Comparison of ENCODE assay signal across 22 cellular contexts in the genomic region with DNA sequence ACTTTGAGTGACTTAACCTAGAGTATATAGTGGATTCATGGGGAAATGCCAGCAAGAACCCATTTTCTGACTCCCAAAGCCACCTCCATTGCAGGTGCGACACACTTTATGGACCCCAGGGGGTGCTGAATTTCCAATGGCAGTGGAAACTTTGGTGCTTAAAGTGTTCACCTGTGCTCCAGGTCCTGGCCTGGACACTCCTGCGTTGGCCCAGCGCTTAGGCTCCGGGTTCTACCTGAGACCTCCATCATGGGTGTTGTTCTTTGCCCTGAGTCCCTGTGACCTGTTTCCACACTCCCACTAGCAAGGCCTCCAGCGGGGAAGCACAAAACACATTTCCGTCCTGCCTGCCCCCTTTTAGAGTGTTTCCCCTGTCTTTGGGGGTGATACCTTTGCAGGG. TPM values are rescaled to one million over a fixed set of nuclear protein-coding genes. Genes with fewer than 3 reads are reported as not detected.
DNase-seq lines count a peak whose midpoint lies in the region; ATAC-seq and TF ChIP-seq lines count a peak whose summit lies in the region.
"Had no signal": no experiment of that assay in that cellular context is flagged by ENCODE, and none has a peak within 500 bp of the region (broad histone marks: within the 10 kb centered on the region; RNA-seq: fewer than 3 reads in every experiment).

No MANE protein-coding gene starts in this region.

- H3K4me1 Mint-ChIP-seq in natural killer cell = peaks cover 30% of the 10 kb centered on the region in 2 donors

- 100% methylated on average over 6 of the region's 6 CpGs for WGBS in SK-N-SH (ENCODE audit: low lambda C conversion rate)

- no peaks in the 10 kb centered on the region for H3K27me3 Mint-ChIP-seq in natural killer cell (ENCODE audit: low read depth in 2 of 2)
- H3K27me3 Mint-ChIP-seq: T-helper 17 cell had no signal

- no peaks in the 10 kb centered on the region for H3K9me3 ChIP-seq in BLaER1 treated with 17β-estradiol and CSF1 and Interleukin-3, amounts not matched to agents 10 nM and 100 nM (replicated peaks in 1 of 11)
- H3K9me3 ChIP-seq in MM.1S (replicated peaks; ENCODE audit: insufficient read depth, low read length) (no peaks in the 10 kb centered on the region), SK-N-SH (no peaks in the 10 kb centered on the region)
- H3K9me3 ChIP-seq: adrenal gland, gastroesophageal sphincter, SJCRH30, stomach had no signal

- peak overlapping the region in 1 of 11 experiments; percentile 11; a peak in 1 of 22 replicates for H3K27ac ChIP-seq in BLaER1 treated with 17β-estradiol and CSF1 and Interleukin-3, amounts not matched to agents 10 nM and 100 nM
- H3K27ac ChIP-seq in MM.1S (ENCODE audit: low read length) (no peak overlapping the region), SK-N-SH (ENCODE audit: low read depth in 2 of 2, low read length in 1 of 2) (no peak overlapping the region)
- H3K27ac ChIP-seq: adrenal gland, gastroesophageal sphincter, parathyroid adenoma, SJCRH30, stomach had no signal

- H3K27me3 ChIP-seq in BLaER1 treated with 17β-estradiol and CSF1 and Interleukin-3, amounts not matched to agents 10 nM and 100 nM = no peaks in the 10 kb centered on the region
- H3K27me3 ChIP-seq in MM.1S (replicated peaks; ENCODE audit: insufficient read depth, low read length) (no peaks in the 10 kb centered on the region), SK-N-SH (ENCODE audit: insufficient read depth) (no peaks in the 10 kb centered on the region)
- H3K27me3 ChIP-seq: adrenal gland, gastroesophageal sphincter, SJCRH30, stomach had no signal

- TF ChIP-seq RAD21 in SK-N-SH (IDR thresholded peaks at IDR 0.05; ENCODE audit: low read length) = no peak

- H3K27ac Mint-ChIP-seq in natural killer cell = no peak overlapping the region
- H3K27ac Mint-ChIP-seq: dendritic cell treated with granulocyte-macrophage colony-stimulating factor and Interleukin-4, amounts not matched to agents 40 ng/mL and 50 ng/mL, for 4 days; T-helper 17 cell had no signal

- CTCF ChIA-PET in SK-N-SH (lab: Yijun Ruan, JAX) = interaction anchor here (0.9 to 2.6 kb wide), 2 partner anchors 52 to 92 kb away, joined by 3 to 14 read pairs; a partner anchor contains a TSS

- peaks cover 0 to 68% (median 55%) of the 10 kb centered on the region in 11 experiments; a peak in 18 of 22 replicates for H4K20me1 ChIP-seq in BLaER1 treated with 17β-estradiol and CSF1 and Interleukin-3, amounts not matched to agents 10 nM and 100 nM
- no peaks in the 10 kb centered on the region for H4K20me1 ChIP-seq in MM.1S (ENCODE audit: insufficient read depth, low read length)
- peaks cover 12% of the 10 kb centered on the region; the same call in 1 of the 2 replicates for H4K20me1 ChIP-seq in SK-N-SH (ENCODE audit: insufficient read depth)

- H3K4me3 ChIP-seq in BLaER1 treated with 17β-estradiol and CSF1 and Interleukin-3, amounts not matched to agents 10 nM and 100 nM = no peak overlapping the region
- H3K4me3 ChIP-seq in MM.1S (ENCODE audit: low read length) (no peak overlapping the region), fibroblast of pulmonary artery (replicated peaks; ENCODE audit: low read depth, low read length) (no peak overlapping the region), SK-N-SH (ENCODE audit: low read depth in 2 of 2, low read length in 1 of 2) (no peak overlapping the region)
- H3K4me3 ChIP-seq: adrenal gland, gastroesophageal sphincter, SJCRH30, stomach had no signal

- H3F3A ChIP-seq in MM.1S (ENCODE audit: insufficient read depth, low read length) (no peaks in the 10 kb centered on the region), SK-N-SH (replicated peaks; ENCODE audit: insufficient read depth) (peaks cover 3% of the 10 kb centered on the region)

- no peaks in the 10 kb centered on the region for H3K9me3 Mint-ChIP-seq in natural killer cell
- H3K9me3 Mint-ChIP-seq: dendritic cell treated with granulocyte-macrophage colony-stimulating factor and Interleukin-4, amounts not matched to agents 40 ng/mL and 50 ng/mL, for 4 days had no signal

- TF ChIP-seq CTCF in MM.1S (IDR thresholded peaks at IDR 0.05; ENCODE audit: low read length) = peak; percentile 13; the same call in 1 of the 2 replicates
- TF ChIP-seq CTCF in fibroblast of pulmonary artery (IDR thresholded peaks at IDR 0.05; ENCODE audit: low read length, missing control alignments) = peak; percentile 6
- no peak; the same call in 1 of the 2 replicates for TF ChIP-seq CTCF in SK-N-SH (IDR thresholded peaks at IDR 0.05)
- TF ChIP-seq CTCF in natural killer cell (IDR thresholded peaks at IDR 0.05) = no peak

- H3K9me2 ChIP-seq in MM.1S (replicated peaks; ENCODE audit: insufficient read depth, low read length) = no peaks in the 10 kb centered on the region
- H3K9me2 ChIP-seq in SK-N-SH = no peaks in the 10 kb centered on the region

- DNase-seq in MM.1S (no peak), fibroblast of pulmonary artery (ENCODE audit: low read depth) (no peak), SK-N-SH (no peak), natural killer cell (no peak)
- DNase-seq: 8988T; activated CD8-positive, alpha-beta memory T cell treated with anti-CD3 and anti-CD28 coated beads, Interleukin-2, amount 50 U/mL, for 48 hours; activated gamma-delta T cell; adrenal gland; mammary epithelial cell; NCI-H526 treated with DMSO at 0.1 percent for 48 hours; OCI-M1; SJCRH30; stimulated activated CD4-positive, alpha-beta T cell treated with anti-CD3 and anti-CD28 coated beads, Interleukin-2, amount 100 ng/mL, for 24 hours; stomach; T-helper 17 cell had no signal

- peak overlapping the region in 10 of 11 experiments; percentile 1 to 96 (median 22); a peak in 9 of 22 replicates for H3K9ac ChIP-seq in BLaER1 treated with 17β-estradiol and CSF1 and Interleukin-3, amounts not matched to agents 10 nM and 100 nM
- no peak overlapping the region for H3K9ac ChIP-seq in MM.1S (ENCODE audit: low read length)
- no peak overlapping the region for H3K9ac ChIP-seq in SK-N-SH
- H3K9ac ChIP-seq: parathyroid adenoma had no signal

- H3K4me3 Mint-ChIP-seq in natural killer cell = no peak overlapping the region
- H3K4me3 Mint-ChIP-seq: dendritic cell treated with granulocyte-macrophage colony-stimulating factor and Interleukin-4, amounts not matched to agents 40 ng/mL and 50 ng/mL, for 4 days; T-helper 17 cell had no signal

- H2AFZ ChIP-seq in MM.1S (ENCODE audit: low read length) (no peak overlapping the region), SK-N-SH (ENCODE audit: low read depth) (no peak overlapping the region)
- H2AFZ ChIP-seq: parathyroid adenoma had no signal

- peaks cover 29 to 69% (median 63%) of the 10 kb centered on the region in 11 experiments for H3K36me3 ChIP-seq in BLaER1 treated with 17β-estradiol and CSF1 and Interleukin-3, amounts not matched to agents 10 nM and 100 nM
- H3K36me3 ChIP-seq in MM.1S (replicated peaks; ENCODE audit: insufficient read depth, low read length) = peaks cover 17% of the 10 kb centered on the region
- H3K36me3 ChIP-seq in SK-N-SH (replicated peaks in 1 of 2; ENCODE audit: control insufficient read depth in 1 of 2, insufficient read depth in 2 of 2, low read length in 1 of 2) = peaks cover 22 to 25% of the 10 kb centered on the region in 2 experiments

- peaks cover 13 to 65% (median 60%) of the 10 kb centered on the region in 10 experiments for H3K4me1 ChIP-seq in BLaER1 treated with 17β-estradiol and CSF1 and Interleukin-3, amounts not matched to agents 10 nM and 100 nM
- H3K4me1 ChIP-seq in MM.1S (ENCODE audit: low read length) = peaks cover 10% of the 10 kb centered on the region
- H3K4me1 ChIP-seq in SK-N-SH (ENCODE audit: control insufficient read depth in 1 of 2, insufficient read depth in 2 of 2, low read depth in 1 of 2, low read length in 1 of 2) = peaks cover 10 to 24% of the 10 kb centered on the region in 2 experiments

- H3K79me2 ChIP-seq in MM.1S (ENCODE audit: low read length) (peaks cover 40% of the 10 kb centered on the region), SK-N-SH (ENCODE audit: insufficient read depth) (peaks cover 60% of the 10 kb centered on the region)
- H3K79me2 ChIP-seq: parathyroid adenoma had no signal

- H3K36me3 Mint-ChIP-seq in natural killer cell = no peaks in the 10 kb centered on the region

- ATAC-seq in natural killer cell (no peak), HG02623 (IDR thresholded peaks at IDR 0.05; ENCODE audit: unreplicated experiment) (no peak)
- ATAC-seq: gastroesophageal sphincter, T-helper 17 cell had no signal

- POLR2A ChIA-PET in SK-N-SH (lab: Yijun Ruan, JAX) = no interaction called here

- peak overlapping the region in 8 of 11 experiments; percentile 44 to 98 (median 92); a peak in 14 of 22 replicates for H3K4me2 ChIP-seq in BLaER1 treated with 17β-estradiol and CSF1 and Interleukin-3, amounts not matched to agents 10 nM and 100 nM
- H3K4me2 ChIP-seq in MM.1S (ENCODE audit: low read depth, low read length) = no peak overlapping the region
- H3K4me2 ChIP-seq in SK-N-SH = no peak overlapping the region

- intact Hi-C loops in natural killer cell (cut with micrococcal nuclease) = no loop called here

- no peak for TF ChIP-seq EP300 in SK-N-SH (IDR thresholded peaks at IDR 0.05; ENCODE audit: borderline replicate concordance in 1 of 2, low read depth in 1 of 2, low read length in 1 of 2)

TF ChIP-seq in SK-N-SH, 30 proteins besides CTCF, POLR2A, EP300 and RAD21 (continues in another document):
- TF ChIP-seq RXRA (IDR thresholded peaks at IDR 0.05; ENCODE audit: borderline replicate concordance, low read depth) = no peak
- no peak for TF ChIP-seq RCOR1 (IDR thresholded peaks at IDR 0.05; ENCODE audit: low read length)
- TF ChIP-seq YY1 (IDR thresholded peaks at IDR 0.05; ENCODE audit: low read depth) = no peak
- no peak for TF ChIP-seq SIN3A (IDR thresholded peaks at IDR 0.05; ENCODE audit: borderline replicate concordance, low read depth, low read length)
- no peak for TF ChIP-seq JUND (IDR thresholded peaks at IDR 0.05)
- TF ChIP-seq POLR2AphosphoS5 (IDR thresholded peaks at IDR 0.05; ENCODE audit: low read depth, low read length) = no peak
- no peak for TF ChIP-seq EZH2phosphoT487 (IDR thresholded peaks at IDR 0.05; ENCODE audit: borderline replicate concordance, low read depth)

RNA-seq across cellular contexts. Expression of a gene that starts 3.0 kb away (rescaled TPM):
- polyA plus RNA-seq in SK-N-SH (2012; rRNA removed) = 3.8 and 4.6 TPM in 2 replicates
- 2.5 and 3.5 TPM in 2 replicates for polyA plus RNA-seq in SK-N-SH (2012; cell fraction: cytosol; rRNA removed)
- 10.2 and 14.5 TPM in 2 replicates for polyA plus RNA-seq in SK-N-SH (2012; cell fraction: nucleus; rRNA removed)
- total RNA-seq in natural killer cell = 10 to 100 TPM in 1 of 3 donors, 1 to 10 TPM in 2; 7.5 to 14.2 (median 8.4) TPM

RNA-seq across cellular contexts. Expression of a gene that starts 27.6 kb away (rescaled TPM):
- 15.6 and 16.5 TPM in 2 replicates for polyA plus RNA-seq in SK-N-SH (2012; rRNA removed)
- 4.8 and 8.5 TPM in 2 replicates for polyA plus RNA-seq in SK-N-SH (2012; cell fraction: cytosol; rRNA removed)
- 58.5 and 87.2 TPM in 2 replicates for polyA plus RNA-seq in SK-N-SH (2012; cell fraction: nucleus; rRNA removed)
- total RNA-seq in natural killer cell = 1 to 10 TPM in 1 of 3 donors, under 1 TPM in 2; 0.47 to 2.2 (median 0.55) TPM

RNA-seq across cellular contexts. Expression of a gene that starts 38.8 kb away (rescaled TPM):
- 0.26 and 0.28 TPM in 2 replicates for polyA plus RNA-seq in SK-N-SH (2012; rRNA removed)
- polyA plus RNA-seq in SK-N-SH (2012; cell fraction: cytosol; rRNA removed) = 0.10 and 0.29 TPM in 2 replicates
- 0.56 and 1.4 TPM in 2 replicates for polyA plus RNA-seq in SK-N-SH (2012; cell fraction: nucleus; rRNA removed)
- not detected for total RNA-seq in natural killer cell
- total RNA-seq: bronchial epithelial cell, gastroesophageal sphincter, HT1080, T-helper 17 cell had no signal
- polyA plus RNA-seq: mammary epithelial cell, stomach had no signal

RNA-seq across cellular contexts. Expression of a gene that starts 42.6 kb away (rescaled TPM):
- 5.6 and 6.7 TPM in 2 replicates for polyA plus RNA-seq in SK-N-SH (2012; rRNA removed)
- polyA plus RNA-seq in SK-N-SH (2012; cell fraction: cytosol; rRNA removed) = 2.7 and 3.9 TPM in 2 replicates
- 18.3 and 20.6 TPM in 2 replicates for polyA plus RNA-seq in SK-N-SH (2012; cell fraction: nucleus; rRNA removed)
- 10 to 100 TPM in 2 of 3 donors, 1 to 10 TPM in 1; 7.2 to 13.0 (median 10.9) TPM for total RNA-seq in natural killer cell

Comparison
In these comparisons a context has a peak if more than half of its experiments do, and no peak if none do; other contexts are left out.
1. H3K4me2 ChIP-seq: peak in BLaER1 treated with 17β-estradiol and CSF1 and Interleukin-3, amounts not matched to agents 10 nM and 100 nM (8 of 11); none in MM.1S (single experiment) and SK-N-SH (single experiment).
2. H3K9ac ChIP-seq: peak in BLaER1 treated with 17β-estradiol and CSF1 and Interleukin-3, amounts not matched to agents 10 nM and 100 nM (10 of 11); none in MM.1S (single experiment) and SK-N-SH (single experiment).
3. CTCF ChIP-seq: peak in MM.1S (single experiment) and fibroblast of pulmonary artery (single experiment); none in SK-N-SH (single experiment) and natural killer cell (single experiment).